ENCODE assay signal across 8 cellular contexts in genomic region chr15:66251790-66252355, GRCh38. TPM values are rescaled to one million over a fixed set of nuclear protein-coding genes. Genes with fewer than 3 reads are reported as not detected.
DNase-seq lines count a peak whose midpoint lies in the region; ATAC-seq and TF ChIP-seq lines count a peak whose summit lies in the region.

No MANE protein-coding gene starts in this region.

- H2AFZ ChIP-seq in fibroblast of lung (ENCODE audit: low read length) = no peak overlapping the region

- TF ChIP-seq CTCF in fibroblast of lung (conservative IDR thresholded peaks at IDR 0.05 in 1 of 2, IDR thresholded peaks at IDR 0.05 in 1 of 2; ENCODE audit: low read depth in 1 of 2, low read length in 2 of 2) = no peak

- DNase-seq in NCI-H524 (lab: John Stamatoyannopoulos, UW) (peak; percentile 8 to 48), NCI-H524 treated with DMSO at 0.1 percent for 48 hours (lab: John Stamatoyannopoulos, UW) (no peak), NT2/D1 (ENCODE audit: low read depth, low spot score) (no peak), fibroblast of lung (ENCODE audit: low read depth in 2 of 2) (no peak), NCI-H2107 treated with DMSO at 0.1 percent for 48 hours (lab: John Stamatoyannopoulos, UW; ENCODE audit: unreplicated experiment) (no peak), A172 (ENCODE audit: low spot score) (no peak)

- peak overlapping the region; percentile 69 for H3K4me3 ChIP-seq in NT2/D1 (ENCODE audit: insufficient read length, low read depth)
- H3K4me3 ChIP-seq in fibroblast of lung (replicated peaks in 1 of 4; ENCODE audit: control extremely low read depth in 1 of 4, insufficient read depth in 1 of 4, low read depth in 3 of 4, low read length in 4 of 4) = no peak overlapping the region
- peak overlapping the region; percentile 72 for H3K4me3 ChIP-seq in skeletal muscle satellite cell (ENCODE audit: low read length)

- H3K36me3 ChIP-seq in NT2/D1 (ENCODE audit: insufficient read depth, insufficient read length, low read length) (no peaks in the 10 kb centered on the region), fibroblast of lung (ENCODE audit: control insufficient read depth, insufficient read depth, low read length) (no peaks in the 10 kb centered on the region), skeletal muscle satellite cell (ENCODE audit: insufficient read depth, low read length) (no peaks in the 10 kb centered on the region)

- H3K9me3 ChIP-seq in NT2/D1 (ENCODE audit: insufficient read depth, low read length) (no peaks in the 10 kb centered on the region), fibroblast of lung (ENCODE audit: control insufficient read depth, insufficient read depth, low read depth, low read length) (no peaks in the 10 kb centered on the region), skeletal muscle satellite cell (replicated peaks; ENCODE audit: low read length) (no peaks in the 10 kb centered on the region)

- H3K79me2 ChIP-seq in fibroblast of lung (ENCODE audit: control insufficient read depth, insufficient read depth, low read length) = no peaks in the 10 kb centered on the region

- H3K27me3 ChIP-seq in NT2/D1 (ENCODE audit: insufficient read depth, insufficient read length) = peaks cover 64% of the 10 kb centered on the region
- H3K27me3 ChIP-seq in fibroblast of lung (ENCODE audit: control insufficient read depth, insufficient read depth, low read length) = peaks cover 69% of the 10 kb centered on the region
- H3K27me3 ChIP-seq in skeletal muscle satellite cell (ENCODE audit: control insufficient read depth, insufficient read depth, low read length) = peaks cover 78% of the 10 kb centered on the region

- H4K20me1 ChIP-seq in fibroblast of lung (ENCODE audit: control insufficient read depth, extremely low read depth, insufficient read depth, low read length) = no peaks in the 10 kb centered on the region

- H3K4me2 ChIP-seq in fibroblast of lung (ENCODE audit: extremely low read depth, insufficient read depth, low read length) = peak overlapping the region; percentile 36
- H3K4me2 ChIP-seq in skeletal muscle satellite cell (ENCODE audit: low read length) = peak overlapping the region; percentile 98

- H3K27ac ChIP-seq in fibroblast of lung (ENCODE audit: insufficient read depth, low read length) = no peak overlapping the region

- ATAC-seq in GM19463 (IDR thresholded peaks at IDR 0.05; ENCODE audit: unreplicated experiment) = no peak

- peak overlapping the region; percentile 76 for H3K9ac ChIP-seq in NT2/D1 (ENCODE audit: insufficient read length, low read depth)
- H3K9ac ChIP-seq in fibroblast of lung (ENCODE audit: insufficient read depth, low read length) = no peak overlapping the region
- H3K9ac ChIP-seq in skeletal muscle satellite cell (ENCODE audit: low read depth, low read length) = no peak overlapping the region

- H3K4me1 ChIP-seq in NT2/D1 (ENCODE audit: insufficient read depth, insufficient read length) (peaks cover 16% of the 10 kb centered on the region), fibroblast of lung (ENCODE audit: control insufficient read depth, extremely low read depth, insufficient read depth, low read length) (no peaks in the 10 kb centered on the region), skeletal muscle satellite cell (ENCODE audit: control insufficient read depth, insufficient read depth, low read length) (peaks cover 13% of the 10 kb centered on the region)

RNA-seq across cellular contexts. Expression of gene MEGF11, which starts 1.7 kb away (rescaled TPM):
- total RNA-seq in fibroblast of lung = under 0.01 TPM in 1 of 2 replicates, not detected in the other
- polyA plus RNA-seq in fibroblast of lung = not detected in 2 replicates
- 0.02 TPM in 1 of 2 replicates, not detected in the other for polyA plus RNA-seq in fibroblast of lung (2012)
- not detected in 2 replicates for polyA minus RNA-seq in fibroblast of lung (ENCODE audit: low replicate concordance)
- not detected in 2 replicates for total RNA-seq in skeletal muscle satellite cell (2012; rRNA removed)
- 0.02 and 0.57 TPM in 2 replicates for total RNA-seq in A172 (2014; rRNA removed; shearing (Covaris generic))

RNA-seq across cellular contexts. Expression of gene DIS3L, which starts 41.5 kb away (rescaled TPM):
- 25.1 and 25.7 TPM in 2 replicates for total RNA-seq in fibroblast of lung
- 11.2 and 14.3 TPM in 2 replicates for polyA plus RNA-seq in fibroblast of lung
- polyA plus RNA-seq in fibroblast of lung (2012) = 10.1 and 10.4 TPM in 2 replicates
- polyA minus RNA-seq in fibroblast of lung (ENCODE audit: low replicate concordance) = 9.5 and 13.5 TPM in 2 replicates
- total RNA-seq in skeletal muscle satellite cell (2012; rRNA removed) = 16.6 and 23.8 TPM in 2 replicates
- total RNA-seq in A172 (2014; rRNA removed; shearing (Covaris generic)) = 26.2 and 38.9 TPM in 2 replicates

Comparison
In these comparisons a context has a peak if more than half of its experiments do, and no peak if none do; other contexts are left out.
1. DNase-seq: peak in NCI-H524 (2 of 2); none in NCI-H524 treated with DMSO at 0.1 percent for 48 hours (single experiment), NT2/D1 (single experiment), fibroblast of lung (0 of 2), NCI-H2107 treated with DMSO at 0.1 percent for 48 hours (single experiment) and A172 (single experiment).
2. H3K4me3 ChIP-seq: peak in NT2/D1 (single experiment) and skeletal muscle satellite cell (single experiment); none in fibroblast of lung (0 of 4).